ENCODE assay signal across 15 cellular contexts in genomic region chr4:85910985-85911384, GRCh38.
DNase-seq lines count a peak whose midpoint lies in the region; ATAC-seq and TF ChIP-seq lines count a peak whose summit lies in the region.
"Had no signal": no experiment of that assay in that cellular context is flagged by ENCODE, and none has a peak within 500 bp of the region (broad histone marks: within the 10 kb centered on the region; RNA-seq: fewer than 3 reads in every experiment).

No MANE protein-coding gene starts in this region.

- H3K9ac ChIP-seq in DND-41 (ENCODE audit: low read depth, low read length) = no peak overlapping the region
- H3K9ac ChIP-seq: BLaER1, GM23248 had no signal

- ATAC-seq in DND-41 (ENCODE audit: insufficient read depth, low read depth) (peak; percentile 40; the same call in 2 of the 3 replicates), mucosa of descending colon (peak; percentile 8)
- ATAC-seq: A549 had no signal

- no peak overlapping the region for H3K4me3 ChIP-seq in DND-41 (ENCODE audit: low read depth in 1 of 2, low read length in 2 of 2)
- no peak overlapping the region for H3K4me3 ChIP-seq in mucosa of descending colon
- H3K4me3 ChIP-seq in spleen = no peak overlapping the region
- H3K4me3 ChIP-seq in vagina = no peak overlapping the region
- no peak overlapping the region for H3K4me3 ChIP-seq in SJCRH30
- H3K4me3 ChIP-seq: A549, BLaER1, GM23248 had no signal

- no peak overlapping the region for H3K4me2 ChIP-seq in DND-41 (ENCODE audit: insufficient read depth, low read length)
- H3K4me2 ChIP-seq: A549, BLaER1 had no signal

- TF ChIP-seq POLR2A in spleen (IDR thresholded peaks at IDR 0.05) = no peak
- no peak for TF ChIP-seq POLR2A in vagina (IDR thresholded peaks at IDR 0.05)

- H3K9me3 ChIP-seq in DND-41 (ENCODE audit: insufficient read depth, low read length, severe bottlenecking) (no peaks in the 10 kb centered on the region), mucosa of descending colon (no peaks in the 10 kb centered on the region), spleen (peaks cover 0 to 9% (median 7%) of the 10 kb centered on the region in 8 donors), vagina (no peaks in the 10 kb centered on the region), SJCRH30 (replicated peaks) (no peaks in the 10 kb centered on the region)
- H3K9me3 ChIP-seq: A549, BLaER1 had no signal

- 80 to 91% (median 83%) methylated on average over 7 of the region's 7 CpGs for WGBS in spleen, 5 donors

- no peaks in the 10 kb centered on the region for H3K27me3 ChIP-seq in DND-41 (ENCODE audit: insufficient read depth, low read length, poor library complexity)
- H3K27me3 ChIP-seq in spleen (replicated peaks in 1 of 7) = no peaks in the 10 kb centered on the region
- no peaks in the 10 kb centered on the region for H3K27me3 ChIP-seq in vagina
- H3K27me3 ChIP-seq in SJCRH30 = no peaks in the 10 kb centered on the region
- H3K27me3 ChIP-seq: BLaER1 had no signal

- H3K36me3 ChIP-seq in DND-41 (ENCODE audit: insufficient read depth, low read length) (no peaks in the 10 kb centered on the region), mucosa of descending colon (ENCODE audit: low read depth) (no peaks in the 10 kb centered on the region), spleen (peaks cover 0 to 5% (median 0%) of the 10 kb centered on the region in 6 donors), vagina (no peaks in the 10 kb centered on the region), SJCRH30 (0 out of 2 replicates have a peak, but pooled peaks cover 3% of the 10 kb centered on the region)
- H3K36me3 ChIP-seq: BLaER1 had no signal

- intact Hi-C loops in mucosa of descending colon (cut with DNase I, micrococcal nuclease) (no loop called here), spleen (cut with DNase I; ENCODE audit: low total_unique reads) (no loop called here), vagina (cut with DNase I) (loop anchor here (5.0 kb wide), 1 partner anchor 1334 kb away; no protein-coding TSS in a partner anchor)

- no peak overlapping the region for H2AFZ ChIP-seq in DND-41 (ENCODE audit: low read depth, low read length)
- H2AFZ ChIP-seq: GM23248 had no signal

- H3K27ac ChIP-seq in DND-41 (ENCODE audit: low read length) = no peak overlapping the region
- H3K27ac ChIP-seq in spleen = no peak overlapping the region
- H3K27ac ChIP-seq in vagina = no peak overlapping the region
- no peak overlapping the region for H3K27ac ChIP-seq in SJCRH30
- H3K27ac ChIP-seq: 22Rv1, A549, BLaER1, GM23248 had no signal

- H4K20me1 ChIP-seq in DND-41 (ENCODE audit: insufficient read depth, low read length) = no peaks in the 10 kb centered on the region
- H4K20me1 ChIP-seq: BLaER1 had no signal

- H3K4me1 ChIP-seq in DND-41 (ENCODE audit: insufficient read depth, low read length) = no peaks in the 10 kb centered on the region
- H3K4me1 ChIP-seq in mucosa of descending colon (ENCODE audit: low read depth) = peaks cover 12% of the 10 kb centered on the region
- no peaks in the 10 kb centered on the region for H3K4me1 ChIP-seq in spleen
- H3K4me1 ChIP-seq in vagina = no peaks in the 10 kb centered on the region
- H3K4me1 ChIP-seq in SJCRH30 = no peaks in the 10 kb centered on the region
- H3K4me1 ChIP-seq: A549, BLaER1 had no signal

- DNase-seq in DND-41 (peak; percentile 16), RPMI8226 (peak; percentile 34), mucosa of descending colon (peak in 1 of 3 donors; percentile 39), spleen (peak; percentile 66), inferior parietal cortex (ENCODE audit: extremely low spot score) (no peak), vagina (ENCODE audit: extremely low spot score in 2 of 2) (no peak), amygdala (lab: John Stamatoyannopoulos, UW) (no peak), SJCRH30 (no peak)
- DNase-seq: Calu3, DMS53, GM23248, HCEC 1CT had no signal

- no peaks in the 10 kb centered on the region for H3K79me2 ChIP-seq in DND-41 (ENCODE audit: insufficient read depth, low read length)

- TF ChIP-seq CTCF in DND-41 (IDR thresholded peaks at IDR 0.05; ENCODE audit: borderline replicate concordance, extremely low read depth, low read length, poor library complexity, severe bottlenecking) = no peak
- TF ChIP-seq CTCF in mucosa of descending colon (IDR thresholded peaks at IDR 0.05) = no peak
- TF ChIP-seq CTCF in spleen (IDR thresholded peaks at IDR 0.05 in 8 of 11, conservative IDR thresholded peaks at IDR 0.05 in 3 of 11) = no peak
- TF ChIP-seq CTCF in vagina (IDR thresholded peaks at IDR 0.05) = no peak

Comparison
In these comparisons a context has a peak if more than half of its experiments do, and no peak if none do; other contexts are left out.
1. DNase-seq: peak in DND-41 (single experiment), RPMI8226 (single experiment) and spleen (single experiment); none in inferior parietal cortex (single experiment), vagina (0 of 2), amygdala (0 of 56) and SJCRH30 (0 of 2).